ENCODE assay signal across 8 cellular contexts in genomic region chr6:37049990-37050853, GRCh38. TPM values are rescaled to one million over a fixed set of nuclear protein-coding genes. Genes with fewer than 3 reads are reported as not detected.
DNase-seq lines count a peak whose midpoint lies in the region; ATAC-seq lines count a peak whose summit lies in the region.

No MANE protein-coding gene starts in this region.

- no peaks in the 10 kb centered on the region for H3K9me3 Mint-ChIP-seq in activated T-cell treated with anti-CD3 and anti-CD28 coated beads, Interleukin-2, amount 50 U/mL, for 72 hours

- H3K27me3 Mint-ChIP-seq in activated T-cell treated with anti-CD3 and anti-CD28 coated beads, Interleukin-2, amount 50 U/mL, for 72 hours (ENCODE audit: low read depth), result no peaks in the 10 kb centered on the region

- H3K4me1 Mint-ChIP-seq in activated T-cell treated with anti-CD3 and anti-CD28 coated beads, Interleukin-2, amount 50 U/mL, for 72 hours (ENCODE audit: low read depth), result peaks cover 75% of the 10 kb centered on the region

- H3K4me3 Mint-ChIP-seq in activated T-cell treated with anti-CD3 and anti-CD28 coated beads, Interleukin-2, amount 50 U/mL, for 72 hours, result peak overlapping the region; percentile 91 to 92

- peak; percentile 26 for ATAC-seq in GM18520 (IDR thresholded peaks at IDR 0.05; ENCODE audit: unreplicated experiment)
- peak; percentile 42 to 49 for ATAC-seq in activated T-cell treated with anti-CD3 and anti-CD28 coated beads, Interleukin-2, amount 50 U/mL, for 72 hours (replicated peaks in 1 of 2)
- peak; percentile 12 for ATAC-seq in left lobe of liver
- ATAC-seq in GM21447 (IDR thresholded peaks at IDR 0.05; ENCODE audit: unreplicated experiment), result no peak

- peaks cover 5 to 10% of the 10 kb centered on the region in 2 donors for H3K36me3 Mint-ChIP-seq in activated T-cell treated with anti-CD3 and anti-CD28 coated beads, Interleukin-2, amount 50 U/mL, for 72 hours (ENCODE audit: insufficient read depth in 2 of 2)

- H3K27ac Mint-ChIP-seq in activated T-cell treated with anti-CD3 and anti-CD28 coated beads, Interleukin-2, amount 50 U/mL, for 72 hours, result peak overlapping the region; percentile 98

- DNase-seq in NOMO-1 (lab: John Stamatoyannopoulos, UW; ENCODE audit: unreplicated experiment in 2 of 2) (peak; percentile 96 to 98), left lobe of liver (ENCODE audit: low spot score) (peak; percentile 64), NCI-H446 (lab: John Stamatoyannopoulos, UW) (no peak), NCI-H146 (lab: John Stamatoyannopoulos, UW) (no peak)
- peak; percentile 80 to 84 for DNase-seq in activated T-cell treated with anti-CD3 and anti-CD28 coated beads, Interleukin-2, amount 50 U/mL, for 72 hours
- DNase-seq in stimulated activated CD8-positive, alpha-beta memory T cell treated with anti-CD3 and anti-CD28 coated beads, Interleukin-7, amount 100 ng/mL, for 1 hour (ENCODE audit: low read depth in 2 of 2), result peak; percentile 36 to 39

RNA-seq across cellular contexts. Expression of gene FGD2, which starts 44.8 kb away (rescaled TPM):
- 1 to 10 TPM; 1.4 to 3.2 TPM for total RNA-seq in activated T-cell treated with anti-CD3 and anti-CD28 coated beads, Interleukin-2, amount 50 U/mL, for 72 hours
- 10.3 TPM for total RNA-seq in left lobe of liver

Comparison
In these comparisons a context has a peak if more than half of its experiments do, and no peak if none do; other contexts are left out.
1. DNase-seq: peak in NOMO-1 (2 of 2), activated T-cell treated with anti-CD3 and anti-CD28 coated beads, Interleukin-2, amount 50 U/mL, for 72 hours (2 of 2), left lobe of liver (single experiment) and stimulated activated CD8-positive, alpha-beta memory T cell treated with anti-CD3 and anti-CD28 coated beads, Interleukin-7, amount 100 ng/mL, for 1 hour (2 of 2); none in NCI-H446 (0 of 2) and NCI-H146 (single experiment).